Comparison of ENCODE assay signal across 8 cellular contexts in the genomic region with DNA sequence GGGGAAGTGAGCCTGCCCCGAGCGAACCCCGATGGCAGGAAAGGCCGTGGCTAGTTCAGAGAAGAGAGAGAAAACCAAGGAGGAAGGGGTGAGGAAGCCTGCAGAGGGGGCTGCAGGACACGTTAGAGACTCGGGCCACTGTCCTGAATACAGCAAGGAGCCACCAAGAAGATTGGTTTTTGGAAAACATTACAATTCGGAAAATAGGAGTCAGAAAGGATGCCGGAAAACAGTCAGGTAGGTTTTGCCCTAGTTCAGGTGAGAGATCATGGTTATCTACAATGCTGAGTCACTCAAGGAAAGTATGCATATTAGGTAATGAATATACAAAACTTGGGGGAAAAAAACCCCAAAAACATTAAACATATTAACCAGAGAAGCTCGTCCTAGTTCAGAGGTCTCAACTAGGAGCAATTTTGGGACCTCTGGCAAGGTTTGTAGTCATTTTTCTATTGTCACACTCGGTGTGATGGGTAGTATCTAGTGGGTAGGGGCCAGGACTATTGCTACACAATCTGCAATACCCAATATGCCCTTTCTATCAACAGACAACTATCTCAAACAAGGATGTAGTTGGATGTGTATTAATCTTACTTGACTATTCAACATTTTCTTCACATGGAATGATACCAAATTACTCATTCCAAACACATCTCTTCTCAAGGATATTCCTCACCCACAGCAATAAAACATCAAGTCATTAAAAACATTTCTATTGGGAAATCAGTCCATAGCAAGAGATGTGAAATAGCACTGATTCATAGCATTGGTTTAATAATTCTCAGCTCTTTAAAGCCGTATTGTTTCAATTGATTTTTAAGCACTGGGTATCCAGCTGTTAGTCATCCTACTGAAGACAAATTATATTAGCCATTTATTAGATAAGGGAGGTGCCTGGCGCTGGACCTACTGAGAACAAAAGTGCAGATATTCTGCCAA.
DNase-seq lines count a peak whose midpoint lies in the region; ATAC-seq, FAIRE-seq and TF ChIP-seq lines count a peak whose summit lies in the region.

No MANE protein-coding gene starts in this region.

- H3K9ac ChIP-seq in fibroblast of lung (ENCODE audit: insufficient read depth, low read length): no peak overlapping the region

- DNase-seq in GM12891 (ENCODE audit: insufficient read length, low spot score) (no peak), NB4 (ENCODE audit: low read depth) (peak; percentile 65), fibroblast of lung (ENCODE audit: low read depth in 2 of 2) (peak; percentile 82), non-pigmented ciliary epithelial cell (ENCODE audit: low read depth) (peak; percentile 52), tibial nerve (ENCODE audit: low spot score in 2 of 2) (peak; percentile 56 to 64)
- DNase-seq in activated CD8-positive, alpha-beta memory T cell treated with anti-CD3 and anti-CD28 coated beads for 48 hours (ENCODE audit: low read depth in 2 of 3, low spot score in 2 of 3): peak; percentile 14 to 37 (median 30)

- no peaks in the 10 kb centered on the region for H3K9me3 ChIP-seq in fibroblast of lung (ENCODE audit: control insufficient read depth, insufficient read depth, low read depth, low read length)
- H3K9me3 ChIP-seq in tibial nerve: no peaks in the 10 kb centered on the region

- H3K27me3 ChIP-seq in fibroblast of lung (ENCODE audit: control insufficient read depth, insufficient read depth, low read length) (no peaks in the 10 kb centered on the region), tibial nerve (no peaks in the 10 kb centered on the region)

- H3K4me1 ChIP-seq in fibroblast of lung (ENCODE audit: control insufficient read depth, extremely low read depth, insufficient read depth, low read length) (no peaks in the 10 kb centered on the region), tibial nerve (peaks cover 0 to 31% (median 10%) of the 10 kb centered on the region in 4 donors)

- no peak overlapping the region for H2AFZ ChIP-seq in fibroblast of lung (ENCODE audit: low read length)

- TF ChIP-seq POLR2A in GM12891 (IDR thresholded peaks at IDR 0.05; ENCODE audit: low read depth, low read length): peak; percentile 94
- TF ChIP-seq POLR2A in NB4 (IDR thresholded peaks at IDR 0.05; ENCODE audit: extremely low read depth, insufficient read length): peak; percentile 59
- peak in 1 of 2 donors; percentile 35 for TF ChIP-seq POLR2A in tibial nerve (IDR thresholded peaks at IDR 0.05)

- TF ChIP-seq CTCF in NB4 (IDR thresholded peaks at IDR 0.05; ENCODE audit: low read depth, low read length) (peak; percentile 40), fibroblast of lung (conservative IDR thresholded peaks at IDR 0.05 in 1 of 2, IDR thresholded peaks at IDR 0.05 in 1 of 2; ENCODE audit: low read depth in 1 of 2, low read length in 2 of 2) (peak; percentile 48 to 53), tibial nerve (IDR thresholded peaks at IDR 0.05) (peak; percentile 40 to 85 (median 57))

- H3K27ac ChIP-seq in fibroblast of lung (ENCODE audit: insufficient read depth, low read length) (no peak overlapping the region), tibial nerve (peak overlapping the region in 3 of 4 donors; percentile 7 to 79 (median 47))

- no peaks in the 10 kb centered on the region for H4K20me1 ChIP-seq in fibroblast of lung (ENCODE audit: control insufficient read depth, extremely low read depth, insufficient read depth, low read length)

- peak; percentile 52 for FAIRE-seq in GM12891 (lab: Jason Lieb, UNC)

- H3K4me3 ChIP-seq in NB4 (ENCODE audit: low read depth, low read length) (peak overlapping the region; percentile 28), fibroblast of lung (replicated peaks in 1 of 4; ENCODE audit: control extremely low read depth in 1 of 4, insufficient read depth in 1 of 4, low read depth in 3 of 4, low read length in 4 of 4) (no peak overlapping the region), tibial nerve (no peak overlapping the region)

- 25 to 32% methylated on average over 12 of the region's 12 CpGs for WGBS in tibial nerve, 2 donors

- no peaks in the 10 kb centered on the region for H3K36me3 ChIP-seq in fibroblast of lung (ENCODE audit: control insufficient read depth, insufficient read depth, low read length)
- H3K36me3 ChIP-seq in tibial nerve: no peaks in the 10 kb centered on the region

- no peaks in the 10 kb centered on the region for H3K79me2 ChIP-seq in fibroblast of lung (ENCODE audit: control insufficient read depth, insufficient read depth, low read length)

- TF ChIP-seq EP300 in tibial nerve (IDR thresholded peaks at IDR 0.05): peak in 1 of 2 donors; percentile 18

- H3K4me2 ChIP-seq in fibroblast of lung (ENCODE audit: extremely low read depth, insufficient read depth, low read length): no peak overlapping the region

- ATAC-seq in GM21360 (IDR thresholded peaks at IDR 0.05; ENCODE audit: unreplicated experiment): no peak
- ATAC-seq in HG02623 (IDR thresholded peaks at IDR 0.05; ENCODE audit: unreplicated experiment): no peak

TF ChIP-seq in GM12891, 5 proteins besides CTCF, POLR2A, EP300 and RAD21:
- TF ChIP-seq PAX5 (IDR thresholded peaks at IDR 0.05; ENCODE audit: insufficient read depth, low read length, severe bottlenecking): no peak
- TF ChIP-seq SPI1 (IDR thresholded peaks at IDR 0.05; ENCODE audit: low read depth, low read length): peak; percentile 63
- TF ChIP-seq POU2F2 (IDR thresholded peaks at IDR 0.05; ENCODE audit: low read depth, low read length): peak; percentile 37; the same call in 1 of the 2 replicates
- no peak for TF ChIP-seq TAF1 (IDR thresholded peaks at IDR 0.05; ENCODE audit: low read depth, low read length)
- TF ChIP-seq POLR2AphosphoS5 (IDR thresholded peaks at IDR 0.05; ENCODE audit: low read depth, low read length): peak; percentile 94
TF ChIP-seq in GM12891: peak in this region for 3.
